Comparison of ENCODE assay signal across 8 cellular contexts in genomic region chr18:8607776-8608682, GRCh38. TPM values are rescaled to one million over a fixed set of nuclear protein-coding genes. Genes with fewer than 3 reads are reported as not detected.
DNase-seq lines count a peak whose midpoint lies in the region; ATAC-seq and TF ChIP-seq lines count a peak whose summit lies in the region.

No MANE protein-coding gene starts in this region.

- no peaks in the 10 kb centered on the region for H3K27me3 ChIP-seq in HCT116 (ENCODE audit: insufficient read depth, low read length)
- H3K27me3 ChIP-seq in thymus (ENCODE audit: control insufficient read depth, insufficient read depth), result no peaks in the 10 kb centered on the region

- no peaks in the 10 kb centered on the region for H3K9me3 ChIP-seq in HCT116 (ENCODE audit: control insufficient read depth in 1 of 2, insufficient read depth in 1 of 2, low read depth in 1 of 2, low read length in 2 of 2)
- H3K9me3 ChIP-seq in thymus (ENCODE audit: control insufficient read depth), result no peaks in the 10 kb centered on the region

- no peak for TF ChIP-seq CTCF in CD14-positive monocyte (IDR thresholded peaks at IDR 0.05)
- TF ChIP-seq CTCF in HCT116 (IDR thresholded peaks at IDR 0.05 in 2 of 3, conservative IDR thresholded peaks at IDR 0.05 in 1 of 3; ENCODE audit: borderline replicate concordance in 1 of 3, insufficient read depth in 1 of 3, low read depth in 2 of 3, low read length in 2 of 3), result no peak

- RAD21 ChIA-PET in HCT116 (lab: Charles Lee; ENCODE audit: low non-redundant PET in 1 of 2, low total read pairs in 2 of 2, uncharacterized antibody in 2 of 2, unreplicated experiment in 2 of 2), result no interaction called here

- H2AFZ ChIP-seq in HCT116 (ENCODE audit: low read depth, low read length, poor library complexity, severe bottlenecking), result peak overlapping the region; percentile 99

- no peaks in the 10 kb centered on the region for H4K20me1 ChIP-seq in HCT116 (ENCODE audit: insufficient read depth)

- H3K4me3 Mint-ChIP-seq in CD14-positive monocyte, result peak overlapping the region; percentile 82 to 89
- peak overlapping the region; percentile 89 for H3K4me3 Mint-ChIP-seq in activated T-helper 1 cell treated with anti-CD3 and anti-CD28 coated beads, Interleukin-12 subunit alpha, Interleukin-12 subunit beta, Interleukin-2, Interleukin-4 antibody, amounts not matched to agents 30 ng/mL and 10 ng/mL and 1 ng/mL, durations not matched to agents 14 hours and 24 hours and 36 hours
- peak overlapping the region; percentile 86 to 96 (median 94) for H3K4me3 Mint-ChIP-seq in immature natural killer cell

- 90% methylated on average over 17 of the region's 17 CpGs for WGBS in thymus

- CTCF ChIA-PET in HCT116 (lab: Charles Lee), result interaction anchor here (0.9 kb wide), 1 partner anchor 274 kb away, joined by 3 read pairs; no protein-coding TSS in a partner anchor

- H3K4me1 Mint-ChIP-seq in CD14-positive monocyte (peaks cover 46% of the 10 kb centered on the region), immature natural killer cell (peaks cover 41 to 46% of the 10 kb centered on the region in 2 donors)
- peaks cover 45% of the 10 kb centered on the region for H3K4me1 Mint-ChIP-seq in activated T-helper 1 cell treated with anti-CD3 and anti-CD28 coated beads, Interleukin-12 subunit alpha, Interleukin-12 subunit beta, Interleukin-2, Interleukin-4 antibody, amounts not matched to agents 30 ng/mL and 10 ng/mL and 1 ng/mL, durations not matched to agents 14 hours and 24 hours and 36 hours (ENCODE audit: low read depth)

- H3K36me3 Mint-ChIP-seq in CD14-positive monocyte (peaks cover 9 to 14% of the 10 kb centered on the region in 2 donors), immature natural killer cell (peaks cover 0 to 7% (median 0%) of the 10 kb centered on the region in 3 donors)
- H3K36me3 Mint-ChIP-seq in activated T-helper 1 cell treated with anti-CD3 and anti-CD28 coated beads, Interleukin-12 subunit alpha, Interleukin-12 subunit beta, Interleukin-2, Interleukin-4 antibody, amounts not matched to agents 30 ng/mL and 10 ng/mL and 1 ng/mL, durations not matched to agents 14 hours and 24 hours and 36 hours (ENCODE audit: low read depth), result peaks cover 9% of the 10 kb centered on the region

- H3K9ac ChIP-seq in HCT116 (ENCODE audit: low read length), result no peak overlapping the region

- no TSS peak for BruUV-seq in HCT116 (replicated peaks; lab: Mats Ljungman, UMichigan)

- TF ChIP-seq RAD21 in HCT116 (IDR thresholded peaks at IDR 0.05; ENCODE audit: low read depth), result no peak

- intact Hi-C loops in CD14-positive monocyte (cut with micrococcal nuclease) (no loop called here), HCT116 (cut with micrococcal nuclease) (no loop called here)
- intact Hi-C loops in activated T-helper 1 cell treated with anti-CD3 and anti-CD28 coated beads, Interleukin-12 subunit alpha, Interleukin-12 subunit beta, Interleukin-2, Interleukin-4 antibody, amounts not matched to agents 30 ng/mL and 10 ng/mL and 1 ng/mL, durations not matched to agents 14 hours and 24 hours and 36 hours (cut with micrococcal nuclease), result loop anchor here (2.0 to 10.0 kb wide), 4 partner anchors 729 to 1919 kb away; partner anchors contain the start of genes NAPG and PPP4R1

- H3K36me3 ChIP-seq in HCT116 (ENCODE audit: control insufficient read depth in 1 of 2, insufficient read depth in 2 of 2, low read length in 2 of 2) (no peaks in the 10 kb centered on the region), thymus (ENCODE audit: control insufficient read depth, insufficient read depth) (no peaks in the 10 kb centered on the region)

- no peak for TF ChIP-seq POLR2A in HCT116 (IDR thresholded peaks at IDR 0.05; ENCODE audit: borderline replicate concordance, extremely low read depth, insufficient read depth, insufficient read length)

- H3K9me3 Mint-ChIP-seq in CD14-positive monocyte (peaks cover 0 to 1% (median 0%) of the 10 kb centered on the region in 7 donors), immature natural killer cell (no peaks in the 10 kb centered on the region)
- no peaks in the 10 kb centered on the region for H3K9me3 Mint-ChIP-seq in activated T-helper 1 cell treated with anti-CD3 and anti-CD28 coated beads, Interleukin-12 subunit alpha, Interleukin-12 subunit beta, Interleukin-2, Interleukin-4 antibody, amounts not matched to agents 30 ng/mL and 10 ng/mL and 1 ng/mL, durations not matched to agents 14 hours and 24 hours and 36 hours

- H3K27ac ChIP-seq in HCT116 (ENCODE audit: low read depth, low read length) (no peak overlapping the region), thymus (ENCODE audit: low read depth) (no peak overlapping the region)

- peaks cover 34% of the 10 kb centered on the region for H3K79me2 ChIP-seq in HCT116 (ENCODE audit: insufficient read depth, low read length)

- ATAC-seq in HCT116 (no peak), HG03025 (IDR thresholded peaks at IDR 0.05; ENCODE audit: low FRiP score, unreplicated experiment) (no peak), HG03571 (IDR thresholded peaks at IDR 0.05; ENCODE audit: unreplicated experiment) (no peak), GM18511 (IDR thresholded peaks at IDR 0.05; ENCODE audit: unreplicated experiment) (no peak)

- H3K27me3 Mint-ChIP-seq in CD14-positive monocyte (ENCODE audit: low read depth in 3 of 3) (peaks cover 5 to 14% (median 8%) of the 10 kb centered on the region in 3 donors), immature natural killer cell (ENCODE audit: low read depth in 3 of 3) (peaks cover 6 to 21% (median 7%) of the 10 kb centered on the region in 3 donors)
- H3K27me3 Mint-ChIP-seq in activated T-helper 1 cell treated with anti-CD3 and anti-CD28 coated beads, Interleukin-12 subunit alpha, Interleukin-12 subunit beta, Interleukin-2, Interleukin-4 antibody, amounts not matched to agents 30 ng/mL and 10 ng/mL and 1 ng/mL, durations not matched to agents 14 hours and 24 hours and 36 hours (ENCODE audit: insufficient read depth), result peaks cover 12% of the 10 kb centered on the region

- H3K27ac Mint-ChIP-seq in CD14-positive monocyte (peak overlapping the region in 3 of 7 donors; percentile 77 to 78 (median 78)), immature natural killer cell (peak overlapping the region; percentile 72 to 94 (median 88))
- H3K27ac Mint-ChIP-seq in activated T-helper 1 cell treated with anti-CD3 and anti-CD28 coated beads, Interleukin-12 subunit alpha, Interleukin-12 subunit beta, Interleukin-2, Interleukin-4 antibody, amounts not matched to agents 30 ng/mL and 10 ng/mL and 1 ng/mL, durations not matched to agents 14 hours and 24 hours and 36 hours, result peak overlapping the region; percentile 88

- no peaks in the 10 kb centered on the region for H3K9me2 ChIP-seq in HCT116 (ENCODE audit: insufficient read depth)

- DNase-seq in CD14-positive monocyte (ENCODE audit: low spot score), result no peak
- no peak for DNase-seq in HCT116 (ENCODE audit: low read depth, low spot score)
- DNase-seq in activated T-helper 1 cell treated with anti-CD3 and anti-CD28 coated beads, Interleukin-12 subunit alpha, Interleukin-12 subunit beta, Interleukin-2, Interleukin-4 antibody, amounts not matched to agents 30 ng/mL and 10 ng/mL and 1 ng/mL, durations not matched to agents 14 hours and 24 hours and 36 hours (ENCODE audit: low spot score), result no peak
- DNase-seq in immature natural killer cell, result no peak

- H3K4me1 ChIP-seq in HCT116 (ENCODE audit: control insufficient read depth in 1 of 2, insufficient read depth in 2 of 2, low read length in 2 of 2), result peaks cover 4 to 16% of the 10 kb centered on the region in 2 experiments; a peak in 3 of 4 replicates
- H3K4me1 ChIP-seq in thymus (ENCODE audit: control insufficient read depth, insufficient read depth, low read length), result peaks cover 4% of the 10 kb centered on the region

- H3K4me2 ChIP-seq in HCT116 (ENCODE audit: low read length), result 0 out of 2 replicates have a peak overlapping the region, but pooled peaks have one; percentile 78

- POLR2A ChIA-PET in HCT116 (lab: Charles Lee), result interaction anchor here (1.1 kb wide), 1 partner anchor 8 kb away, joined by 5 read pairs; no protein-coding TSS in a partner anchor

- H3K4me3 ChIP-seq in HCT116 (replicated peaks in 1 of 2; ENCODE audit: low read depth in 1 of 2, low read length in 2 of 2), result no peak overlapping the region
- H3K4me3 ChIP-seq in thymus (ENCODE audit: low read length), result peak overlapping the region; percentile 90

TF ChIP-seq in HCT116, 20 proteins besides CTCF, POLR2A, EP300 and RAD21 (continues in another document):
- no peak for TF ChIP-seq CBX3 (IDR thresholded peaks at IDR 0.05; ENCODE audit: low read depth)
- TF ChIP-seq CEBPB (IDR thresholded peaks at IDR 0.05; ENCODE audit: low read depth), result no peak
- TF ChIP-seq ZBTB33 (IDR thresholded peaks at IDR 0.05; ENCODE audit: extremely low read depth, insufficient replicate concordance, low read length), result no peak
- TF ChIP-seq EZH2phosphoT487 (IDR thresholded peaks at IDR 0.05; ENCODE audit: borderline replicate concordance), result no peak
- TF ChIP-seq, protein P1, sequence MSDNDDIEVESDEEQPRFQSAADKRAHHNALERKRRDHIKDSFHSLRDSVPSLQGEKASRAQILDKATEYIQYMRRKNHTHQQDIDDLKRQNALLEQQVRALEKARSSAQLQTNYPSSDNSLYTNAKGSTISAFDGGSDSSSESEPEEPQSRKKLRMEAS (IDR thresholded peaks at IDR 0.05), result no peak
- TF ChIP-seq ZFX (IDR thresholded peaks at IDR 0.05), result no peak
- TF ChIP-seq POLR2AphosphoS5 (IDR thresholded peaks at IDR 0.05; ENCODE audit: low read depth, low read length), result no peak
- TF ChIP-seq SIN3A (IDR thresholded peaks at IDR 0.05; ENCODE audit: low read depth), result no peak

RNA-seq across cellular contexts. Expression of gene RAB12, which starts 1.2 kb away (rescaled TPM):
- under 1 TPM; 0.15 to 0.16 TPM for polyA plus RNA-seq in CD14-positive monocyte
- total RNA-seq in HCT116 (2021; ENCODE audit: unreplicated experiment), result 32.7 TPM
- polyA plus RNA-seq in HCT116 (2012), result 12.0 and 17.7 TPM in 2 replicates
- total RNA-seq in activated T-helper 1 cell treated with anti-CD3 and anti-CD28 coated beads, Interleukin-12 subunit alpha, Interleukin-12 subunit beta, Interleukin-2, Interleukin-4 antibody, amounts not matched to agents 30 ng/mL and 10 ng/mL and 1 ng/mL, durations not matched to agents 14 hours and 24 hours and 36 hours, result 18.9 and 19.2 TPM in 2 replicates
- under 1 TPM in 1 of 3 donors, not detected in 2; 0.10 TPM for polyA plus RNA-seq in immature natural killer cell
- 60.0 TPM for polyA plus RNA-seq in thymus

Comparison
In these comparisons a context has a peak if more than half of its experiments do, and no peak if none do; other contexts are left out.
1. RNA of gene RAB12, which starts 1.2 kb away (polyA plus RNA-seq): 60.0 TPM in thymus (single experiment); 0.15 to 0.16 TPM in CD14-positive monocyte and 0.10 TPM in immature natural killer cell; every median in the first group is over 10 times any median in the second.
2. Peak in every context shown above with its lines, with median percentiles within 50 percentile points of each other: H3K4me3 Mint-ChIP-seq.